In the genomic region with DNA sequence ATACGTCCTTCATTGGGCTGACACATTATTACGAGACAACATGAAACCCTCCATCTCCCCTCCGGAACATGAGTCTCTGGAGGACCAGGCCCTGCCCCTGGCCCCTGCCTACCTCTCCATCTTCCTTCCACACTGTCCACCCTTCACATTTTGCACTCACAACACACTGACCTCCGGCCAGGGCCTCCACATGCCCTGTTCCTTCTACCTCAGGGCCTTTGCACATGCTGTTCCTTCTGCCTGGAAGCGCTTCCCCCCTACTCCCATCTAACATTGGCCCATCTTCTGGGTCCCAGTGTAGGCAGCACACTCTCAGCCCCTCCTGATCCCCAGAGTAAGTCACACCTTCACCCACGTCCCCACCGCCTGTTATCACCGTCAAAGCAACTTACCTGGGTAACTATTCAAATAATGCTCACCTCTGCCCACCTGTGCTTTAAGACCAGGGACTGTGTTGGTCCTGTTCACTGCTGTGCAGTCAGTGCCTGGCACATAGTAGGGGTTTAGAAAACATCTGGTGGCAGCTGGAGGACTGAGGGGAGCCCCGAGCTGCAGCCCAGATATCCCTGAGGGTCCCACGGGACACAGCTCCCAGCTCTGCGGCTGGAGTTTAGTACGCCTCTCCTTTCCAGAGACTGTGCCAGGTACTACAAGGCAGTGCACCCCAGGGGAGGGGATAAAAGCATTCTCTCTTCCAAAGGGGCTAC, we compare ENCODE assay signal across 25 cellular contexts. TPM values are rescaled to one million over a fixed set of nuclear protein-coding genes. Genes with fewer than 3 reads are reported as not detected.
A peak's percentile ranks its signal among the peaks of the same experiment; 100 is the strongest.
DNase-seq lines count a peak whose midpoint lies in the region; ATAC-seq, FAIRE-seq and TF ChIP-seq lines count a peak whose summit lies in the region.
"Had no signal": no experiment of that assay in that cellular context is flagged by ENCODE, and none has a peak within 500 bp of the region (broad histone marks: within the 10 kb centered on the region; RNA-seq: fewer than 3 reads in every experiment).

No MANE protein-coding gene starts in this region.

- no peaks in the 10 kb centered on the region for H3K9me3 ChIP-seq in kidney (ENCODE audit: control insufficient read depth in 1 of 2, low read length in 2 of 2)
- H3K9me3 ChIP-seq: MG63, SK-N-SH had no signal

- ATAC-seq in activated naive CD8-positive, alpha-beta T cell treated with anti-CD3 and anti-CD28 coated beads, Interleukin-2, amount 50 U/mL, for 24 hours = no peak
- ATAC-seq: CD8-positive, alpha-beta T cell; GM12878; HCT116; K562; PC-3 had no signal

- no peaks in the 10 kb centered on the region for H3K4me1 ChIP-seq in kidney (ENCODE audit: control insufficient read depth in 1 of 2, insufficient read depth in 1 of 2, low read depth in 1 of 2, low read length in 2 of 2)

- H3K27me3 Mint-ChIP-seq in chondrocyte (ENCODE audit: low read depth) = peaks cover 13% of the 10 kb centered on the region
- no peaks in the 10 kb centered on the region for H3K27me3 Mint-ChIP-seq in activated naive CD8-positive, alpha-beta T cell treated with anti-CD3 and anti-CD28 coated beads, Interleukin-2, amount 50 U/mL, for 24 hours

- no peak overlapping the region for H3K27ac Mint-ChIP-seq in chondrocyte (ENCODE audit: unreplicated experiment)
- no peak overlapping the region for H3K27ac Mint-ChIP-seq in activated naive CD8-positive, alpha-beta T cell treated with anti-CD3 and anti-CD28 coated beads, Interleukin-2, amount 50 U/mL, for 24 hours
- H3K27ac Mint-ChIP-seq: CD8-positive, alpha-beta T cell had no signal

- H3K36me3 ChIP-seq in kidney (ENCODE audit: control insufficient read depth in 1 of 2, insufficient read depth in 2 of 2, low read length in 2 of 2) = no peaks in the 10 kb centered on the region
- H3K36me3 ChIP-seq: MG63 had no signal

- H3K36me3 Mint-ChIP-seq in chondrocyte (ENCODE audit: low read depth) = peaks cover 4% of the 10 kb centered on the region
- no peaks in the 10 kb centered on the region for H3K36me3 Mint-ChIP-seq in activated naive CD8-positive, alpha-beta T cell treated with anti-CD3 and anti-CD28 coated beads, Interleukin-2, amount 50 U/mL, for 24 hours (ENCODE audit: low read depth)
- H3K36me3 Mint-ChIP-seq: CD8-positive, alpha-beta T cell had no signal

- H3K9ac ChIP-seq in kidney (ENCODE audit: low read length in 2 of 2) = no peak overlapping the region
- H3K9ac ChIP-seq: SK-N-SH had no signal

- no peaks in the 10 kb centered on the region for H3K4me1 Mint-ChIP-seq in chondrocyte (ENCODE audit: low read depth)
- peaks cover 8% of the 10 kb centered on the region for H3K4me1 Mint-ChIP-seq in activated naive CD8-positive, alpha-beta T cell treated with anti-CD3 and anti-CD28 coated beads, Interleukin-2, amount 50 U/mL, for 24 hours

- H3K4me3 ChIP-seq in kidney (ENCODE audit: low read length in 2 of 2) = no peak overlapping the region
- H3K4me3 ChIP-seq: GM12878, K562, MG63 had no signal

- TF ChIP-seq CTCF in chondrocyte (IDR thresholded peaks at IDR 0.05) (no peak), kidney (IDR thresholded peaks at IDR 0.05; ENCODE audit: borderline replicate concordance, extremely low read depth, insufficient read depth) (no peak)

- intact Hi-C loops in kidney (cut with DNase I) (no loop called here), posterior vena cava (cut with DNase I) (no loop called here)

- no peaks in the 10 kb centered on the region for H3K9me3 Mint-ChIP-seq in chondrocyte (ENCODE audit: low read depth)
- no peaks in the 10 kb centered on the region for H3K9me3 Mint-ChIP-seq in activated naive CD8-positive, alpha-beta T cell treated with anti-CD3 and anti-CD28 coated beads, Interleukin-2, amount 50 U/mL, for 24 hours
- H3K9me3 Mint-ChIP-seq: CD8-positive, alpha-beta T cell had no signal

- H3K4me3 Mint-ChIP-seq in chondrocyte (ENCODE audit: unreplicated experiment) = no peak overlapping the region
- no peak overlapping the region for H3K4me3 Mint-ChIP-seq in activated naive CD8-positive, alpha-beta T cell treated with anti-CD3 and anti-CD28 coated beads, Interleukin-2, amount 50 U/mL, for 24 hours
- H3K4me3 Mint-ChIP-seq: CD8-positive, alpha-beta T cell had no signal

- no peak for FAIRE-seq in kidney (lab: Jason Lieb, UNC)
- FAIRE-seq: GM12878, K562 had no signal

- no peak overlapping the region for H3K27ac ChIP-seq in kidney (ENCODE audit: low read depth in 2 of 2, low read length in 2 of 2)

- DNase-seq in chondrocyte (ENCODE audit: low spot score) (peak; percentile 53), kidney (peak; percentile 16), posterior vena cava (ENCODE audit: low spot score) (peak; percentile 60), KG1 (lab: John Stamatoyannopoulos, UW) (no peak)
- no peak for DNase-seq in activated naive CD4-positive, alpha-beta T cell treated with anti-CD3 and anti-CD28 coated beads, Interleukin-2, amount 50 U/mL, for 16 hours
- DNase-seq in activated naive CD8-positive, alpha-beta T cell treated with anti-CD3 and anti-CD28 coated beads, Interleukin-2, amount 50 U/mL, for 24 hours = no peak
- no peak for DNase-seq in activated CD8-positive, alpha-beta memory T cell treated with anti-CD3 and anti-CD28 coated beads for 24 hours
- DNase-seq: C1 segment of cervical spinal cord; CD8-positive, alpha-beta T cell; DMS 273 treated with DMSO at 0.1 percent for 48 hours; DMS79; EL; GDM1; MG63; NCI-H1105 treated with DMSO at 0.1 percent for 48 hours; NCI-H146; NCI-H1930; NCI-H2107; NCI-H524; NCI-H774; PC-3; SK-N-SH had no signal

RNA-seq across cellular contexts. Expression of gene RPH3AL, which starts 27.2 kb away (rescaled TPM):
- 3.4 to 4.1 TPM (median 4.0 TPM) in 3 replicates for total RNA-seq in chondrocyte
- 55.9 TPM for total RNA-seq in kidney
- 18.1 TPM for polyA plus RNA-seq in kidney (ENCODE audit: insufficient read depth, low read depth, low replicate concordance)
- 10 to 100 TPM in 1 of 2 donors, 1 to 10 TPM in 1; 9.7 to 11.2 TPM for total RNA-seq in posterior vena cava

Comparison
In these comparisons a context has a peak if more than half of its experiments do, and no peak if none do; other contexts are left out.
1. DNase-seq: peak in chondrocyte (single experiment), kidney (single experiment) and posterior vena cava (single experiment); none in activated naive CD4-positive, alpha-beta T cell treated with anti-CD3 and anti-CD28 coated beads, Interleukin-2, amount 50 U/mL, for 16 hours (single experiment), activated naive CD8-positive, alpha-beta T cell treated with anti-CD3 and anti-CD28 coated beads, Interleukin-2, amount 50 U/mL, for 24 hours (single experiment), activated CD8-positive, alpha-beta memory T cell treated with anti-CD3 and anti-CD28 coated beads for 24 hours (single experiment) and KG1 (single experiment).